ENCODE assay signal across 27 cellular contexts in genomic region chr10:3476186-3476585, GRCh38.
DNase-seq lines count a peak whose midpoint lies in the region; ATAC-seq and TF ChIP-seq lines count a peak whose summit lies in the region.
"Had no signal": no experiment of that assay in that cellular context is flagged by ENCODE, and none has a peak within 500 bp of the region (broad histone marks: within the 10 kb centered on the region; RNA-seq: fewer than 3 reads in every experiment).

No MANE protein-coding gene starts in this region.

- H3K4me1 Mint-ChIP-seq in stimulated activated naive B cell treated with anti-CD40 and anti-IgM and Interleukin-4, amounts not matched to agents 10 μg/mL and 1 μg/mL and 100 μg/mL, for 72 hours = peaks cover 30 to 62% of the 10 kb centered on the region in 2 donors

- no peak overlapping the region for H3K4me3 ChIP-seq in astrocyte of the spinal cord (ENCODE audit: low read depth, low read length)
- H3K4me3 ChIP-seq: ascending aorta, HAP-1, lower lobe of right lung, uterus had no signal

- no peak overlapping the region for H3K4me3 Mint-ChIP-seq in stimulated activated naive B cell treated with anti-CD40 and anti-IgM and Interleukin-4, amounts not matched to agents 10 μg/mL and 1 μg/mL and 100 μg/mL, for 72 hours
- H3K4me3 Mint-ChIP-seq: activated naive CD8-positive, alpha-beta T cell treated with anti-CD3 and anti-CD28 coated beads for 36 hours; activated T-cell treated with anti-CD3 and anti-CD28 coated beads, Interleukin-2, amount 50 U/mL, for 24 hours; B cell; CD8-positive, alpha-beta T cell; dendritic cell treated with granulocyte-macrophage colony-stimulating factor and Interleukin-4, amounts not matched to agents 40 ng/mL and 50 ng/mL, for 4 days; endodermal cell; natural killer cell treated with Interleukin-12 subunit alpha and Interleukin-12 subunit beta and Interleukin-15 and Interleukin-18, amount 100 ng/mL, for 72 hours had no signal

- H3K27ac Mint-ChIP-seq in stimulated activated naive B cell treated with anti-CD40 and anti-IgM and Interleukin-4, amounts not matched to agents 10 μg/mL and 1 μg/mL and 100 μg/mL, for 72 hours = no peak overlapping the region
- H3K27ac Mint-ChIP-seq: activated naive CD8-positive, alpha-beta T cell treated with anti-CD3 and anti-CD28 coated beads for 36 hours; activated T-cell treated with anti-CD3 and anti-CD28 coated beads, Interleukin-2, amount 50 U/mL, for 24 hours; B cell; CD8-positive, alpha-beta T cell; endodermal cell; natural killer cell treated with Interleukin-12 subunit alpha and Interleukin-12 subunit beta and Interleukin-15 and Interleukin-18, amount 100 ng/mL, for 72 hours had no signal

- no peak for ATAC-seq in GM18502 (IDR thresholded peaks at IDR 0.05; ENCODE audit: poor library complexity, unreplicated experiment)
- ATAC-seq in stimulated activated naive B cell treated with anti-CD40 and anti-IgM and Interleukin-4, amounts not matched to agents 10 μg/mL and 1 μg/mL and 100 μg/mL, for 72 hours (replicated peaks) = no peak
- ATAC-seq: CD8-positive, alpha-beta T cell; natural killer cell treated with Interleukin-12 subunit alpha and Interleukin-12 subunit beta and Interleukin-15 and Interleukin-18, amount 100 ng/mL, for 72 hours had no signal

- in situ Hi-C loops in ACHN (cut with HindIII; ENCODE audit: low pct_ligation_motif_present, low pct_unique_long_range_greater_than_20kb, low sequenced_read_pairs) = no loop called here
- in situ Hi-C loops in astrocyte of the spinal cord (cut with HindIII; ENCODE audit: low sequenced_read_pairs) = no loop called here
- in situ Hi-C loops in KBM-7 (cut with MboI; ENCODE audit: low pct_unique_long_range_greater_than_20kb, low sequenced_read_pairs) = no loop called here

- no peaks in the 10 kb centered on the region for H3K27me3 Mint-ChIP-seq in stimulated activated naive B cell treated with anti-CD40 and anti-IgM and Interleukin-4, amounts not matched to agents 10 μg/mL and 1 μg/mL and 100 μg/mL, for 72 hours
- H3K27me3 Mint-ChIP-seq: B cell; dendritic cell treated with granulocyte-macrophage colony-stimulating factor and Interleukin-4, amounts not matched to agents 40 ng/mL and 50 ng/mL, for 4 days had no signal

- no peaks in the 10 kb centered on the region for H3K9me3 Mint-ChIP-seq in stimulated activated naive B cell treated with anti-CD40 and anti-IgM and Interleukin-4, amounts not matched to agents 10 μg/mL and 1 μg/mL and 100 μg/mL, for 72 hours
- H3K9me3 Mint-ChIP-seq: activated naive CD8-positive, alpha-beta T cell treated with anti-CD3 and anti-CD28 coated beads for 36 hours; activated T-cell treated with anti-CD3 and anti-CD28 coated beads, Interleukin-2, amount 50 U/mL, for 24 hours; CD8-positive, alpha-beta T cell; dendritic cell treated with granulocyte-macrophage colony-stimulating factor and Interleukin-4, amounts not matched to agents 40 ng/mL and 50 ng/mL, for 4 days; endodermal cell; natural killer cell treated with Interleukin-12 subunit alpha and Interleukin-12 subunit beta and Interleukin-15 and Interleukin-18, amount 100 ng/mL, for 72 hours had no signal

- no peaks in the 10 kb centered on the region for H3K36me3 Mint-ChIP-seq in stimulated activated naive B cell treated with anti-CD40 and anti-IgM and Interleukin-4, amounts not matched to agents 10 μg/mL and 1 μg/mL and 100 μg/mL, for 72 hours
- H3K36me3 Mint-ChIP-seq: activated naive CD8-positive, alpha-beta T cell treated with anti-CD3 and anti-CD28 coated beads for 36 hours; CD8-positive, alpha-beta T cell; natural killer cell treated with Interleukin-12 subunit alpha and Interleukin-12 subunit beta and Interleukin-15 and Interleukin-18, amount 100 ng/mL, for 72 hours had no signal

- TF ChIP-seq CTCF in astrocyte of the spinal cord (IDR thresholded peaks at IDR 0.05; ENCODE audit: low read depth, low read length) = peak; percentile 6

- peak; percentile 82 for DNase-seq in ACHN
- DNase-seq in GM04504 (ENCODE audit: low read depth) = peak; percentile 58
- DNase-seq in astrocyte of the spinal cord (ENCODE audit: low read depth, low spot score) = peak; percentile 42
- peak; percentile 63 for DNase-seq in myocyte (ENCODE audit: low read depth)
- DNase-seq in KBM-7 = no peak
- no peak for DNase-seq in stimulated activated naive B cell treated with anti-CD40 and anti-IgM and Interleukin-4, amounts not matched to agents 10 μg/mL and 1 μg/mL and 100 μg/mL, for 72 hours
- no peak for DNase-seq in NCI-H524 treated with DMSO at 0.1 percent for 48 hours (lab: John Stamatoyannopoulos, UW)
- DNase-seq: 8988T; activated CD4-positive, alpha-beta T cell treated with anti-CD3 and anti-CD28 coated beads, Interleukin-2, amount 50 U/mL, for 1 hour; activated CD4-positive, CD25-positive, alpha-beta regulatory T cell; activated gamma-delta T cell; activated naive CD8-positive, alpha-beta T cell treated with anti-CD3 and anti-CD28 coated beads for 36 hours; activated T-cell treated with anti-CD3 and anti-CD28 coated beads, Interleukin-2, amount 50 U/mL, for 24 hours; CD8-positive, alpha-beta T cell; central memory CD4-positive, alpha-beta T cell; endodermal cell; lower lobe of right lung; NCI-H2171; NCI-H524; stimulated activated naive CD4-positive, alpha-beta T cell; uterus had no signal

Comparison
In these comparisons a context has a peak if more than half of its experiments do, and no peak if none do; other contexts are left out.
1. DNase-seq: peak in ACHN (single experiment), GM04504 (single experiment), astrocyte of the spinal cord (single experiment) and myocyte (single experiment); none in KBM-7 (single experiment), stimulated activated naive B cell treated with anti-CD40 and anti-IgM and Interleukin-4, amounts not matched to agents 10 μg/mL and 1 μg/mL and 100 μg/mL, for 72 hours (single experiment) and NCI-H524 treated with DMSO at 0.1 percent for 48 hours (single experiment).